3 cellular contexts compared by ENCODE assay signal in genomic region chr2:41772697-41773096, GRCh38.
A peak's percentile ranks its signal among the peaks of the same experiment; 100 is the strongest.
TF ChIP-seq lines count a peak whose summit lies in the region.

No MANE protein-coding gene starts in this region.

TF ChIP-seq in HepG2, 621 proteins besides CTCF, POLR2A, EP300 and RAD21:
- TF ChIP-seq ZNF629 (CRISPR knock-in tag; conservative IDR thresholded peaks at IDR 0.05) = peak; percentile 63; the same call in 1 of the 2 replicates
- TF ChIP-seq ZNF234 (CRISPR knock-in tag; conservative IDR thresholded peaks at IDR 0.05) = no peak

TF ChIP-seq in A549, 52 proteins besides CTCF, POLR2A, EP300 and RAD21:
- TF ChIP-seq ZFP36 (IDR thresholded peaks at IDR 0.05; ENCODE audit: borderline replicate concordance, partially characterized antibody) = no peak
- peak; percentile 61; the same call in 1 of the 2 replicates for TF ChIP-seq KDM1A (IDR thresholded peaks at IDR 0.05; ENCODE audit: low read depth)

TF ChIP-seq in K562, 482 proteins besides CTCF, POLR2A, EP300 and RAD21:
- no peak for TF ChIP-seq ZNF140 (CRISPR knock-in tag; IDR thresholded peaks at IDR 0.05)
- TF ChIP-seq ADNP (tag; IDR thresholded peaks at IDR 0.05) = 0 out of 2 replicates have a peak, but pooled peaks have one; percentile 18
